In genomic region chr4:183172881-183173280, GRCh38 we compare ENCODE assay signal across 1 cellular context.
TF ChIP-seq lines count a peak whose summit lies in the region.

No MANE protein-coding gene starts in this region.

TF ChIP-seq in GM23338, 12 proteins besides CTCF, POLR2A, EP300 and RAD21 (continued from another document):
- TF ChIP-seq, protein P1, sequence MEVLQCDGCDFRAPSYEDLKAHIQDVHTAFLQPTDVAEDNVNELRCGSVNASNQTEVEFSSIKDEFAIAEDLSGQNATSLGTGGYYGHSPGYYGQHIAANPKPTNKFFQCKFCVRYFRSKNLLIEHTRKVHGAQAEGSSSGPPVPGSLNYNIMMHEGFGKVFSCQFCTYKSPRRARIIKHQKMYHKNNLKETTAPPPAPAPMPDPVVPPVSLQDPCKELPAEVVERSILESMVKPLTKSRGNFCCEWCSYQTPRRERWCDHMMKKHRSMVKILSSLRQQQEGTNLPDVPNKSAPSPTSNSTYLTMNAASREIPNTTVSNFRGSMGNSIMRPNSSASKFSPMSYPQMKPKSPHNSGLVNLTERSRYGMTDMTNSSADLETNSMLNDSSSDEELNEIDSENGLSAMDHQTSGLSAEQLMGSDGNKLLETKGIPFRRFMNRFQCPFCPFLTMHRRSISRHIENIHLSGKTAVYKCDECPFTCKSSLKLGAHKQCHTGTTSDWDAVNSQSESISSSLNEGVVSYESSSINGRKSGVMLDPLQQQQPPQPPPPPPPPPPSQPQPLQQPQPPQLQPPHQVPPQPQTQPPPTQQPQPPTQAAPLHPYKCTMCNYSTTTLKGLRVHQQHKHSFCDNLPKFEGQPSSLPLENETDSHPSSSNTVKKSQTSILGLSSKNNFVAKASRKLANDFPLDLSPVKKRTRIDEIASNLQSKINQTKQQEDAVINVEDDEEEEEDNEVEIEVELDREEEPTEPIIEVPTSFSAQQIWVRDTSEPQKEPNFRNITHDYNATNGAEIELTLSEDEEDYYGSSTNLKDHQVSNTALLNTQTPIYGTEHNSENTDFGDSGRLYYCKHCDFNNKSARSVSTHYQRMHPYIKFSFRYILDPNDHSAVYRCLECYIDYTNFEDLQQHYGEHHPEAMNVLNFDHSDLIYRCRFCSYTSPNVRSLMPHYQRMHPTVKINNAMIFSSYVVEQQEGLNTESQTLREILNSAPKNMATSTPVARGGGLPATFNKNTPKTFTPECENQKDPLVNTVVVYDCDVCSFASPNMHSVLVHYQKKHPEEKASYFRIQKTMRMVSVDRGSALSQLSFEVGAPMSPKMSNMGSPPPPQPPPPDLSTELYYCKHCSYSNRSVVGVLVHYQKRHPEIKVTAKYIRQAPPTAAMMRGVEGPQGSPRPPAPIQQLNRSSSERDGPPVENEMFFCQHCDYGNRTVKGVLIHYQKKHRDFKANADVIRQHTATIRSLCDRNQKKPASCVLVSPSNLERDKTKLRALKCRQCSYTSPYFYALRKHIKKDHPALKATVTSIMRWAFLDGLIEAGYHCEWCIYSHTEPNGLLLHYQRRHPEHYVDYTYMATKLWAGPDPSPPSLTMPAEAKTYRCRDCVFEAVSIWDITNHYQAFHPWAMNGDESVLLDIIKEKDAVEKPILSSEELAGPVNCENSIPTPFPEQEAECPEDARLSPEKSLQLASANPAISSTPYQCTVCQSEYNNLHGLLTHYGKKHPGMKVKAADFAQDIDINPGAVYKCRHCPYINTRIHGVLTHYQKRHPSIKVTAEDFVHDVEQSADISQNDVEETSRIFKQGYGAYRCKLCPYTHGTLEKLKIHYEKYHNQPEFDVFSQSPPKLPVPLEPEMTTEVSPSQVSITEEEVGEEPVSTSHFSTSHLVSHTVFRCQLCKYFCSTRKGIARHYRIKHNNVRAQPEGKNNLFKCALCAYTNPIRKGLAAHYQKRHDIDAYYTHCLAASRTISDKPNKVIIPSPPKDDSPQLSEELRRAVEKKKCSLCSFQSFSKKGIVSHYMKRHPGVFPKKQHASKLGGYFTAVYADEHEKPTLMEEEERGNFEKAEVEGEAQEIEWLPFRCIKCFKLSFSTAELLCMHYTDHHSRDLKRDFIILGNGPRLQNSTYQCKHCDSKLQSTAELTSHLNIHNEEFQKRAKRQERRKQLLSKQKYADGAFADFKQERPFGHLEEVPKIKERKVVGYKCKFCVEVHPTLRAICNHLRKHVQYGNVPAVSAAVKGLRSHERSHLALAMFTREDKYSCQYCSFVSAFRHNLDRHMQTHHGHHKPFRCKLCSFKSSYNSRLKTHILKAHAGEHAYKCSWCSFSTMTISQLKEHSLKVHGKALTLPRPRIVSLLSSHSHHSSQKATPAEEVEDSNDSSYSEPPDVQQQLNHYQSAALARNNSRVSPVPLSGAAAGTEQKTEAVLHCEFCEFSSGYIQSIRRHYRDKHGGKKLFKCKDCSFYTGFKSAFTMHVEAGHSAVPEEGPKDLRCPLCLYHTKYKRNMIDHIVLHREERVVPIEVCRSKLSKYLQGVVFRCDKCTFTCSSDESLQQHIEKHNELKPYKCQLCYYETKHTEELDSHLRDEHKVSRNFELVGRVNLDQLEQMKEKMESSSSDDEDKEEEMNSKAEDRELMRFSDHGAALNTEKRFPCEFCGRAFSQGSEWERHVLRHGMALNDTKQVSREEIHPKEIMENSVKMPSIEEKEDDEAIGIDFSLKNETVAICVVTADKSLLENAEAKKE (CRISPR knock-in tag; IDR thresholded peaks at IDR 0.05), result no peak
- TF ChIP-seq ZNF331 (CRISPR knock-in tag; IDR thresholded peaks at IDR 0.05; ENCODE audit: low read depth) (no peak), EZH2phosphoT487 (IDR thresholded peaks at IDR 0.05; ENCODE audit: unreplicated experiment) (no peak), NANOG (IDR thresholded peaks at IDR 0.05; ENCODE audit: borderline replicate concordance) (no peak), CREB1 (CRISPR knock-in tag; IDR thresholded peaks at IDR 0.05; ENCODE audit: low read depth) (no peak), STAT1 (IDR thresholded peaks at IDR 0.05; ENCODE audit: unreplicated experiment) (no peak), EZH2 (IDR thresholded peaks at IDR 0.05; ENCODE audit: low read depth, unreplicated experiment) (no peak), REST (IDR thresholded peaks at IDR 0.05; ENCODE audit: unreplicated experiment) (no peak), ZNF114 (CRISPR knock-in tag; IDR thresholded peaks at IDR 0.05) (no peak), JUNB (IDR thresholded peaks at IDR 0.05; ENCODE audit: unreplicated experiment) (no peak)
- TF ChIP-seq, protein P2, sequence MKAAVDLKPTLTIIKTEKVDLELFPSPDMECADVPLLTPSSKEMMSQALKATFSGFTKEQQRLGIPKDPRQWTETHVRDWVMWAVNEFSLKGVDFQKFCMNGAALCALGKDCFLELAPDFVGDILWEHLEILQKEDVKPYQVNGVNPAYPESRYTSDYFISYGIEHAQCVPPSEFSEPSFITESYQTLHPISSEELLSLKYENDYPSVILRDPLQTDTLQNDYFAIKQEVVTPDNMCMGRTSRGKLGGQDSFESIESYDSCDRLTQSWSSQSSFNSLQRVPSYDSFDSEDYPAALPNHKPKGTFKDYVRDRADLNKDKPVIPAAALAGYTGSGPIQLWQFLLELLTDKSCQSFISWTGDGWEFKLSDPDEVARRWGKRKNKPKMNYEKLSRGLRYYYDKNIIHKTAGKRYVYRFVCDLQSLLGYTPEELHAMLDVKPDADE (IDR thresholded peaks at IDR 0.05), result no peak
